ENCODE assay signal across 8 cellular contexts in the genomic region with DNA sequence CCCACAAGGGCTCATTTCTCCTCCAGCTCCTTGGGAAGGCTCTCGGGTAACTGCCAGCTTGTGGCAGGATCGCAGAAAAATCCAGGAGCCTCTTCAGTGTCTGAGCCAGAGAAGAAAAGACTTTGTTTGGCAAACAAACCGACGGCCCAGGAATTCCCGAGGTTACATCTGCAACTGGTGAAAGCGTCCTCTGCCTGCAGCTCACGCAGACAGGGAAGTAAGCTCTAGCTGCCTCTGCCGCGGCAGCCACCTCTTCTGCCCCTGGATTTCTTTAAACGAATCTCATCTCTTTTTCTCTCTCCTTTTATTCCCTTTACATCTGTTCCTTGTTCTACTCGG. TPM values are rescaled to one million over a fixed set of nuclear protein-coding genes. Genes with fewer than 3 reads are reported as not detected.
DNase-seq lines count a peak whose midpoint lies in the region; ATAC-seq and TF ChIP-seq lines count a peak whose summit lies in the region.

No MANE protein-coding gene starts in this region.

- no peaks in the 10 kb centered on the region; the same call in 1 of the 2 replicates for H3K9me3 ChIP-seq in NT2/D1 (ENCODE audit: insufficient read depth, low read length)
- H3K9me3 ChIP-seq in effector memory CD4-positive, alpha-beta T cell (ENCODE audit: control insufficient read depth, low read length), result no peaks in the 10 kb centered on the region

- H3K36me3 ChIP-seq in NT2/D1 (ENCODE audit: insufficient read depth, insufficient read length, low read length), result no peaks in the 10 kb centered on the region
- H3K36me3 ChIP-seq in effector memory CD4-positive, alpha-beta T cell (ENCODE audit: control insufficient read depth, insufficient read depth, low read length), result no peaks in the 10 kb centered on the region

- DNase-seq in activated T-cell treated with anti-CD3 and anti-CD28 coated beads for 48 hours (ENCODE audit: low read depth), result peak; percentile 1
- no peak for DNase-seq in activated T-cell treated with anti-CD3 and anti-CD28 coated beads for 4 hours
- peak; percentile 33 for DNase-seq in NT2/D1 (ENCODE audit: low read depth, low spot score)
- DNase-seq in effector memory CD4-positive, alpha-beta T cell, result no peak
- DNase-seq in naive B cell, result peak; percentile 20
- no peak for DNase-seq in erythroblast (lab: John Stamatoyannopoulos, UW)
- no peak for DNase-seq in GOT3 (lab: John Stamatoyannopoulos, UW)

- H3K27me3 Mint-ChIP-seq in naive B cell, result peaks cover 31 to 77% (median 53%) of the 10 kb centered on the region in 3 donors

- H3K4me3 ChIP-seq in NT2/D1 (ENCODE audit: insufficient read length, low read depth), result peak overlapping the region; percentile 59
- peak overlapping the region; percentile 10 for H3K4me3 ChIP-seq in effector memory CD4-positive, alpha-beta T cell (ENCODE audit: insufficient read depth, low read depth, low read length, poor library complexity, severe bottlenecking)

- ATAC-seq in HG02588 (IDR thresholded peaks at IDR 0.05; ENCODE audit: unreplicated experiment), result peak; percentile 31
- peak; percentile 55 to 60 for ATAC-seq in naive B cell (ENCODE audit: low read depth in 2 of 2)

- peaks cover 12 to 24% (median 19%) of the 10 kb centered on the region in 3 donors for H3K4me1 Mint-ChIP-seq in naive B cell

- H3K27ac Mint-ChIP-seq in naive B cell, result peak overlapping the region in 3 of 6 donors; percentile 14 to 61 (median 61)

- H3K36me3 Mint-ChIP-seq in naive B cell, result peaks cover 0 to 7% of the 10 kb centered on the region in 2 donors

- peak overlapping the region; percentile 67 for H3K9ac ChIP-seq in NT2/D1 (ENCODE audit: insufficient read length, low read depth)

- no peaks in the 10 kb centered on the region for H3K4me1 ChIP-seq in NT2/D1 (ENCODE audit: insufficient read depth, insufficient read length)
- H3K4me1 ChIP-seq in effector memory CD4-positive, alpha-beta T cell (ENCODE audit: control insufficient read depth, insufficient read depth, low read length, poor library complexity, severe bottlenecking), result no peaks in the 10 kb centered on the region

- peaks cover 14% of the 10 kb centered on the region for H3K27me3 ChIP-seq in NT2/D1 (ENCODE audit: insufficient read depth, insufficient read length)
- peaks cover 12% of the 10 kb centered on the region for H3K27me3 ChIP-seq in effector memory CD4-positive, alpha-beta T cell (replicated peaks; ENCODE audit: control insufficient read depth, insufficient read depth, low read length, poor library complexity, severe bottlenecking)

- peaks cover 0 to 3% (median 0%) of the 10 kb centered on the region in 7 donors for H3K9me3 Mint-ChIP-seq in naive B cell

- no peak overlapping the region for H3K27ac ChIP-seq in effector memory CD4-positive, alpha-beta T cell (ENCODE audit: insufficient read depth, low read length, poor library complexity, severe bottlenecking)

- peak overlapping the region; percentile 85 to 98 (median 96) for H3K4me3 Mint-ChIP-seq in naive B cell

- no peak for TF ChIP-seq POLR2A in erythroblast (IDR thresholded peaks at IDR 0.05; ENCODE audit: low read length)

RNA-seq across cellular contexts. Expression of a gene that starts 0.3 kb away (rescaled TPM):
- polyA plus RNA-seq in naive B cell (ENCODE audit: low read depth in 6 of 6), result under 1 TPM in 5 of 6 donors, not detected in 1; 0.08 to 0.44 (median 0.26) TPM

RNA-seq across cellular contexts. Expression of a gene that starts 58.9 kb away (rescaled TPM):
- 100 to 1,000 TPM in 1 of 6 donors, 10 to 100 TPM in 5; 80.1 to 122 (median 96.0) TPM for polyA plus RNA-seq in naive B cell (ENCODE audit: low read depth in 6 of 6)

Comparison
In these comparisons a context has a peak if more than half of its experiments do, and no peak if none do; other contexts are left out.
1. DNase-seq: peak in activated T-cell treated with anti-CD3 and anti-CD28 coated beads for 48 hours (single experiment), NT2/D1 (single experiment) and naive B cell (single experiment); none in activated T-cell treated with anti-CD3 and anti-CD28 coated beads for 4 hours (single experiment), effector memory CD4-positive, alpha-beta T cell (0 of 3), erythroblast (0 of 2) and GOT3 (single experiment).